Comparison of ENCODE assay signal across 11 cellular contexts in genomic region chrX:136856527-136856926, GRCh38. TPM values are rescaled to one million over a fixed set of nuclear protein-coding genes. Genes with fewer than 3 reads are reported as not detected.
DNase-seq lines count a peak whose midpoint lies in the region; ATAC-seq and FAIRE-seq lines count a peak whose summit lies in the region.
"Had no signal": no experiment of that assay in that cellular context is flagged by ENCODE, and none has a peak within 500 bp of the region (broad histone marks: within the 10 kb centered on the region; RNA-seq: fewer than 3 reads in every experiment).

No MANE protein-coding gene starts in this region.

- no peaks in the 10 kb centered on the region for H3K4me1 ChIP-seq in mesendoderm (ENCODE audit: control insufficient read depth, low read depth, low read length)

- FAIRE-seq in HTR-8/SVneo (lab: Jason Lieb, UNC) = no peak

- H2BK5ac ChIP-seq in mesendoderm (ENCODE audit: low read length) = no peak overlapping the region

- no peak overlapping the region for H3K4me3 ChIP-seq in mesendoderm (ENCODE audit: low read length)

- H3K4ac ChIP-seq in mesendoderm (ENCODE audit: low read depth, low read length) = no peak overlapping the region

- no peak overlapping the region for H3K56ac ChIP-seq in mesendoderm (ENCODE audit: low read length)

- H3K9me3 Mint-ChIP-seq in central memory CD8-positive, alpha-beta T cell = no peaks in the 10 kb centered on the region

- H3K27ac ChIP-seq in mesendoderm (ENCODE audit: low read depth, low read length) = no peak overlapping the region

- no CpG with 5 or more reads among the region's 6 CpGs for WGBS in mesendoderm (ENCODE audit: extremely low coverage, insufficient coverage, low lambda C conversion rate)

- no peak overlapping the region for H4K5ac ChIP-seq in mesendoderm (ENCODE audit: low read length)

- H3K27me3 Mint-ChIP-seq in central memory CD8-positive, alpha-beta T cell = no peaks in the 10 kb centered on the region

- H3K4me3 Mint-ChIP-seq in central memory CD8-positive, alpha-beta T cell = no peak overlapping the region

- H3K27ac Mint-ChIP-seq in central memory CD8-positive, alpha-beta T cell (ENCODE audit: low read depth) = peak overlapping the region; percentile 85

- H3K27me3 ChIP-seq in mesendoderm (ENCODE audit: insufficient read depth, low read length, poor library complexity) = no peaks in the 10 kb centered on the region

- H3K9ac ChIP-seq in mesendoderm (ENCODE audit: low read length) = no peak overlapping the region

- H3K36me3 Mint-ChIP-seq in central memory CD8-positive, alpha-beta T cell (ENCODE audit: insufficient read depth) = peaks cover 17% of the 10 kb centered on the region

- no peak overlapping the region for H2BK120ac ChIP-seq in mesendoderm (ENCODE audit: low read depth, low read length)

- ATAC-seq in GM18502 (IDR thresholded peaks at IDR 0.05; ENCODE audit: poor library complexity, unreplicated experiment) (peak; percentile 69), GM21529 (IDR thresholded peaks at IDR 0.05; ENCODE audit: unreplicated experiment) (peak; percentile 88), HG03575 (IDR thresholded peaks at IDR 0.05; ENCODE audit: extremely low read depth, insufficient number of reproducible peaks, low FRiP score, unreplicated experiment) (peak; percentile 63)
- ATAC-seq in central memory CD8-positive, alpha-beta T cell (replicated peaks; ENCODE audit: extremely low read depth, poor library complexity, severe bottlenecking) = no peak

- H3K4me2 ChIP-seq in mesendoderm (ENCODE audit: low read length) = no peak overlapping the region

- H3K4me1 Mint-ChIP-seq in central memory CD8-positive, alpha-beta T cell = peaks cover 19% of the 10 kb centered on the region

- H2AK5ac ChIP-seq in mesendoderm (ENCODE audit: low read length) = no peak overlapping the region

- no peak overlapping the region for H2BK15ac ChIP-seq in mesendoderm (replicated peaks; ENCODE audit: low read depth)

- H3K23ac ChIP-seq in mesendoderm (ENCODE audit: low read length) = no peak overlapping the region

- no peak overlapping the region for H3K18ac ChIP-seq in mesendoderm (ENCODE audit: low read length)

- no peaks in the 10 kb centered on the region for H3K79me1 ChIP-seq in mesendoderm (ENCODE audit: low read length)

- H4K8ac ChIP-seq in mesendoderm (ENCODE audit: low read depth, low read length) = no peak overlapping the region

- no peaks in the 10 kb centered on the region for H3K36me3 ChIP-seq in mesendoderm (ENCODE audit: control insufficient read depth, insufficient read depth, low read length)

- H3K79me2 ChIP-seq in mesendoderm (ENCODE audit: control insufficient read depth, insufficient read depth, low read length) = no peaks in the 10 kb centered on the region

- no peak for DNase-seq in central memory CD8-positive, alpha-beta T cell (ENCODE audit: low spot score in 2 of 2)
- DNase-seq in HTR-8/SVneo (ENCODE audit: insufficient read length, low spot score) (no peak), NCI-H128 (lab: John Stamatoyannopoulos, UW; ENCODE audit: unreplicated experiment) (no peak), mesendoderm (no peak)
- DNase-seq in activated naive CD4-positive, alpha-beta T cell (lab: John Stamatoyannopoulos, UW) = no peak
- DNase-seq: COR-L47, islet precursor cell, T1000 had no signal

RNA-seq across cellular contexts. Expression of gene RBMX, which starts 24.0 kb away (rescaled TPM):
- polyA plus RNA-seq in mesendoderm (2013, experiment 1 of 2) = 450 TPM
- 448 TPM for polyA plus RNA-seq in mesendoderm (2013, experiment 2 of 2)
